Comparison of ENCODE assay signal across 25 cellular contexts in the genomic region with DNA sequence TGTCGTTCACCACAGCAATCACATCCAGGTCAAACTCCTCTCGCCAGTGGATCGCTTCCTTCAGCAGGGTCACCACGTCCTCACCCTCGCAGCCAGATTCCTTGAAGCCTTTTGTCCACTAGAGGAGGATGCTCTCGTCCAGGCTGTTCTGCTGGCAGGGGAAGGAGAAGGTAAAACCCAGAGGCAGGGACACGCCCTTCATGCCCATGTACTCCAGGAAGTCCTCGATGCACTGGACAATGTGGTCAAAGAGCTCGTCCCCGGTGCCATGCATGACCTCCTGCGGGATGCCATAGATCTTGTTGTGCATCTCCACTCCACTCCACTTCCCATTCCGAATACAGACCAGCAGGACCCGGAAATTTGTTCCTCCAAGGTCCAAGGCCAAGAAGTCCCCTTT.
DNase-seq lines count a peak whose midpoint lies in the region; FAIRE-seq and TF ChIP-seq lines count a peak whose summit lies in the region.
"Had no signal": no experiment of that assay in that cellular context is flagged by ENCODE, and none has a peak within 500 bp of the region (broad histone marks: within the 10 kb centered on the region; RNA-seq: fewer than 3 reads in every experiment).

No MANE protein-coding gene starts in this region.

- no peak overlapping the region for H2BK15ac ChIP-seq in mesendoderm (replicated peaks; ENCODE audit: low read depth)

- no peaks in the 10 kb centered on the region for H3K79me2 ChIP-seq in mesendoderm (ENCODE audit: control insufficient read depth, insufficient read depth, low read length)

- H3K18ac ChIP-seq in mesendoderm (ENCODE audit: low read length), result no peak overlapping the region

- no CpG with 5 or more reads among the region's 13 CpGs for WGBS in mesendoderm (ENCODE audit: extremely low coverage, insufficient coverage, low lambda C conversion rate)

- H3K9me3 ChIP-seq in kidney (ENCODE audit: control insufficient read depth in 1 of 2, low read length in 2 of 2), result no peaks in the 10 kb centered on the region
- H3K9me3 ChIP-seq: BE2C had no signal

- H3K4ac ChIP-seq in mesendoderm (ENCODE audit: low read depth, low read length), result no peak overlapping the region

- H2AK5ac ChIP-seq in mesendoderm (ENCODE audit: low read length), result no peak overlapping the region

- intact Hi-C loops in kidney (cut with DNase I), result no loop called here

- H3K27ac ChIP-seq in kidney (ENCODE audit: low read depth in 2 of 2, low read length in 2 of 2) (no peak overlapping the region), mesendoderm (ENCODE audit: low read depth, low read length) (no peak overlapping the region)
- H3K27ac ChIP-seq: BLaER1 had no signal

- no peaks in the 10 kb centered on the region for H3K36me3 ChIP-seq in bronchial epithelial cell (ENCODE audit: control insufficient read depth, insufficient read depth, low read length)
- no peaks in the 10 kb centered on the region for H3K36me3 ChIP-seq in kidney (ENCODE audit: control insufficient read depth in 1 of 2, insufficient read depth in 2 of 2, low read length in 2 of 2)
- no peaks in the 10 kb centered on the region for H3K36me3 ChIP-seq in mesendoderm (ENCODE audit: control insufficient read depth, insufficient read depth, low read length)
- H3K36me3 ChIP-seq: BE2C, BLaER1 had no signal

- FAIRE-seq in GM12891 (lab: Jason Lieb, UNC) (peak; percentile 59), bronchial epithelial cell (lab: Jason Lieb, UNC) (peak; percentile 92), kidney (lab: Jason Lieb, UNC) (no peak), HTR-8/SVneo (lab: Jason Lieb, UNC) (no peak)
- FAIRE-seq: A204.1, GM12878, GM19239 had no signal

- H3K56ac ChIP-seq in mesendoderm (ENCODE audit: low read length), result no peak overlapping the region

- H3K4me2 ChIP-seq in mesendoderm (ENCODE audit: low read length), result no peak overlapping the region
- H3K4me2 ChIP-seq: BLaER1 had no signal

- H3K4me3 ChIP-seq in bronchial epithelial cell (ENCODE audit: low read depth, low read length) (no peak overlapping the region), kidney (ENCODE audit: low read length in 2 of 2) (no peak overlapping the region), mesendoderm (ENCODE audit: low read length) (no peak overlapping the region)
- H3K4me3 ChIP-seq: BLaER1, GM12878 had no signal

- H3K79me1 ChIP-seq in mesendoderm (ENCODE audit: low read length), result no peaks in the 10 kb centered on the region

- TF ChIP-seq CTCF in bronchial epithelial cell (IDR thresholded peaks at IDR 0.05; ENCODE audit: insufficient read depth, low read length, severe bottlenecking) (no peak), kidney (IDR thresholded peaks at IDR 0.05; ENCODE audit: borderline replicate concordance, extremely low read depth, insufficient read depth) (no peak)

- no peak overlapping the region for H3K9ac ChIP-seq in kidney (ENCODE audit: low read length in 2 of 2)
- no peak overlapping the region for H3K9ac ChIP-seq in mesendoderm (ENCODE audit: low read length)
- H3K9ac ChIP-seq: BLaER1 had no signal

- H3K27me3 ChIP-seq in bronchial epithelial cell (ENCODE audit: control insufficient read depth, insufficient read depth, low read length) (no peaks in the 10 kb centered on the region), mesendoderm (ENCODE audit: insufficient read depth, low read length, poor library complexity) (no peaks in the 10 kb centered on the region)
- H3K27me3 ChIP-seq: BE2C had no signal

- H3K23ac ChIP-seq in mesendoderm (ENCODE audit: low read length), result no peak overlapping the region

- H2BK5ac ChIP-seq in mesendoderm (ENCODE audit: low read length), result no peak overlapping the region

- no peak overlapping the region for H2BK120ac ChIP-seq in mesendoderm (ENCODE audit: low read depth, low read length)

- no peaks in the 10 kb centered on the region for H3K4me1 ChIP-seq in kidney (ENCODE audit: control insufficient read depth in 1 of 2, insufficient read depth in 1 of 2, low read depth in 1 of 2, low read length in 2 of 2)
- no peaks in the 10 kb centered on the region for H3K4me1 ChIP-seq in mesendoderm (ENCODE audit: control insufficient read depth, low read depth, low read length)
- H3K4me1 ChIP-seq: BE2C, BLaER1 had no signal

- TF ChIP-seq POLR2A in GM12891 (IDR thresholded peaks at IDR 0.05; ENCODE audit: low read depth, low read length), result no peak

- DNase-seq in GM12891 (ENCODE audit: insufficient read length, low spot score), result no peak
- DNase-seq in bronchial epithelial cell (ENCODE audit: low read depth), result no peak
- peak; percentile 8 for DNase-seq in kidney
- no peak for DNase-seq in HTR-8/SVneo (ENCODE audit: insufficient read length, low spot score)
- no peak for DNase-seq in activated CD8-positive, alpha-beta memory T cell treated with anti-CD3 and anti-CD28 coated beads, Interleukin-2, amount 50 U/mL, for 48 hours
- no peak for DNase-seq in mesendoderm
- DNase-seq: 8988T; ACHN; BE2C; C1 segment of cervical spinal cord; CD4-positive, alpha-beta memory T cell; CD4-positive, CD25-positive, alpha-beta regulatory T cell; CD8-positive, alpha-beta memory T cell; COR-L47; DMS 273 treated with DMSO at 0.1 percent for 48 hours; DMS153; DMS53; DMS79; DND-41; EL; GDM1 had no signal

- H4K8ac ChIP-seq in mesendoderm (ENCODE audit: low read depth, low read length), result no peak overlapping the region

- H4K5ac ChIP-seq in mesendoderm (ENCODE audit: low read length), result no peak overlapping the region

TF ChIP-seq in GM12891, 5 proteins besides CTCF, POLR2A, EP300 and RAD21:
- TF ChIP-seq POLR2AphosphoS5 (IDR thresholded peaks at IDR 0.05; ENCODE audit: low read depth, low read length) (no peak), POU2F2 (IDR thresholded peaks at IDR 0.05; ENCODE audit: low read depth, low read length) (no peak), PAX5 (IDR thresholded peaks at IDR 0.05; ENCODE audit: insufficient read depth, low read length, severe bottlenecking) (no peak), TAF1 (IDR thresholded peaks at IDR 0.05; ENCODE audit: low read depth, low read length) (no peak), SPI1 (IDR thresholded peaks at IDR 0.05; ENCODE audit: low read depth, low read length) (no peak)
